1 cellular context compared by ENCODE assay signal in genomic region chr1:27367160-27367650, GRCh38.
TF ChIP-seq lines count a peak whose summit lies in the region.

No MANE protein-coding gene starts in this region.

TF ChIP-seq in HepG2, 621 proteins besides CTCF, POLR2A, EP300 and RAD21 (continues in another document):
- TF ChIP-seq ZNF3 (CRISPR knock-in tag; IDR thresholded peaks at IDR 0.05) (no peak), RERE (CRISPR knock-in tag; IDR thresholded peaks at IDR 0.05; ENCODE audit: low read depth) (no peak), NCOA1 (CRISPR knock-in tag; IDR thresholded peaks at IDR 0.05) (0 out of 2 replicates have a peak, but pooled peaks have one; percentile 39), AFF4 (CRISPR knock-in tag; IDR thresholded peaks at IDR 0.05) (no peak), NR2F6 (IDR thresholded peaks at IDR 0.05) (peak; percentile 58; the same call in 1 of the 2 replicates), NR2F6 (CRISPR knock-in tag; IDR thresholded peaks at IDR 0.05) (no peak; the same call in 1 of the 2 replicates), ZMAT3 (CRISPR knock-in tag; conservative IDR thresholded peaks at IDR 0.05) (0 out of 2 replicates have a peak, but pooled peaks have one; percentile 43), CENPT (CRISPR knock-in tag; IDR thresholded peaks at IDR 0.05; ENCODE audit: low read depth) (no peak), ZNF704 (CRISPR knock-in tag; IDR thresholded peaks at IDR 0.05; ENCODE audit: borderline replicate concordance) (no peak), ZNF501 (CRISPR knock-in tag; IDR thresholded peaks at IDR 0.05) (peak; percentile 52; the same call in 1 of the 2 replicates), ZBTB25 (CRISPR knock-in tag; IDR thresholded peaks at IDR 0.05) (no peak), TBX3 (IDR thresholded peaks at IDR 0.05; ENCODE audit: borderline replicate concordance) (no peak), ZBTB40 (IDR thresholded peaks at IDR 0.05) (no peak), ZBTB40 (CRISPR knock-in tag; IDR thresholded peaks at IDR 0.05) (no peak), HCFC1 (IDR thresholded peaks at IDR 0.05; ENCODE audit: low read depth, low read length) (no peak), ZNF646 (CRISPR knock-in tag; IDR thresholded peaks at IDR 0.05) (no peak)
